Comparison of ENCODE assay signal across 10 cellular contexts in the genomic region with DNA sequence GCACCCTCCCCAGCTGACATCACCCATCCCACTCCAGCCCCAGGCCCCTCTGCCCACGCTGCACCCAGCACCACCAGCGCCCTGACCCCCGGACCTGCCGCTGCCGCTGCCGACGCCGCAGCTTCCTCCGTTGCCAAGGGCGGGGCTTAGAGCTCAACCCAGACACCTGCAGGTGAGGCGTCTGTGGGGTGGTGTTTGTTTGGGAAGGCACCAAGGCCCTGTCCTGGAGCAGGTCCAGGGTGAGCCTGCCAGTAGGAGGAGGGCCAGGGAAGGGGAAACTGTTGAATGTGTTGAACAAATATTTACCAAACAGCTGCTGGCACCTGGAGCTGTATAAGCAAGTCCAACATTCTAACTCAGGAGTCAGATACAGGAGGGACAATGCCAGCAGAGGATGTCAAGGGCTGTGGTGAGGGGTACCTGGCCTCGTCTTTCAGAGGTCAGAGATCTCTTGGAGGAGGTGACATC. TPM values are rescaled to one million over a fixed set of nuclear protein-coding genes. Genes with fewer than 3 reads are reported as not detected.
DNase-seq lines count a peak whose midpoint lies in the region; ATAC-seq and TF ChIP-seq lines count a peak whose summit lies in the region.
"Had no signal": no experiment of that assay in that cellular context is flagged by ENCODE, and none has a peak within 500 bp of the region (broad histone marks: within the 10 kb centered on the region; RNA-seq: fewer than 3 reads in every experiment).

No MANE protein-coding gene starts in this region.

- TF ChIP-seq CTCF in PC-3 (conservative IDR thresholded peaks at IDR 0.05; ENCODE audit: low read depth, low read length) = no peak
- TF ChIP-seq CTCF in upper lobe of left lung (IDR thresholded peaks at IDR 0.05) = no peak
- no peak for TF ChIP-seq CTCF in gastrocnemius medialis (IDR thresholded peaks at IDR 0.05 in 4 of 5, conservative IDR thresholded peaks at IDR 0.05 in 1 of 5)

- peaks cover 16% of the 10 kb centered on the region for H3K79me2 ChIP-seq in PC-3 (ENCODE audit: low read length)

- H3K4me3 ChIP-seq in PC-3 (ENCODE audit: low read length) = peak overlapping the region; percentile 20; the same call in 1 of the 2 replicates
- no peak overlapping the region for H3K4me3 ChIP-seq in upper lobe of left lung
- H3K4me3 ChIP-seq in gastrocnemius medialis = no peak overlapping the region
- H3K4me3 ChIP-seq: thoracic aorta had no signal

- in situ Hi-C loops in gastrocnemius medialis (cut with MboI; ENCODE audit: low sequenced_read_pairs in 4 of 4) = no loop called here

- intact Hi-C loops in PC-3 (cut with micrococcal nuclease) = no loop called here
- intact Hi-C loops in gastrocnemius medialis (cut with DNase I; ENCODE audit: low total_unique reads) = no loop called here

- no peak for DNase-seq in activated naive CD4-positive, alpha-beta T cell treated with anti-CD3 and anti-CD28 coated beads, Interleukin-2, amount 50 U/mL, for 72 hours (ENCODE audit: low spot score in 2 of 2)
- DNase-seq in activated naive CD4-positive, alpha-beta T cell treated with anti-CD3 and anti-CD28 coated beads, Interleukin-2, amount 50 U/mL, for 16 hours = no peak
- DNase-seq in PC-3 (peak; percentile 95), left lobe of liver (ENCODE audit: low spot score) (peak; percentile 97), upper lobe of left lung (peak; percentile 78 to 87), putamen (ENCODE audit: low spot score) (no peak), gastrocnemius medialis (no peak)
- DNase-seq in stimulated activated CD4-positive, alpha-beta T cell treated with anti-CD3 and anti-CD28 coated beads, Interleukin-4, amount 100 ng/mL, for 24 hours = no peak

- peaks cover 0 to 5% of the 10 kb centered on the region in 2 donors for H3K36me3 Mint-ChIP-seq in activated naive CD4-positive, alpha-beta T cell treated with anti-CD3 and anti-CD28 coated beads, Interleukin-2, amount 50 U/mL, for 72 hours

- 56 to 82% methylated on average over 12 of the region's 12 CpGs for WGBS in upper lobe of left lung, 2 donors

- no peak overlapping the region for H3K27ac ChIP-seq in PC-3 (ENCODE audit: low read length)
- H3K27ac ChIP-seq in upper lobe of left lung = peak overlapping the region; percentile 74 to 99 (median 96)
- peak overlapping the region in 1 of 4 donors; percentile 100 for H3K27ac ChIP-seq in gastrocnemius medialis
- H3K27ac ChIP-seq: thoracic aorta had no signal

- no peak overlapping the region for H2AFZ ChIP-seq in PC-3 (ENCODE audit: low read length)

- H3K9me3 Mint-ChIP-seq in activated naive CD4-positive, alpha-beta T cell treated with anti-CD3 and anti-CD28 coated beads, Interleukin-2, amount 50 U/mL, for 72 hours = no peaks in the 10 kb centered on the region

- no peaks in the 10 kb centered on the region for H3K27me3 ChIP-seq in PC-3 (ENCODE audit: low read length)
- no peaks in the 10 kb centered on the region for H3K27me3 ChIP-seq in upper lobe of left lung
- no peaks in the 10 kb centered on the region for H3K27me3 ChIP-seq in gastrocnemius medialis

- H3K36me3 ChIP-seq in PC-3 (ENCODE audit: low read depth, low read length) (no peaks in the 10 kb centered on the region; the same call in 1 of the 2 replicates), upper lobe of left lung (peaks cover 0 to 19% (median 7%) of the 10 kb centered on the region in 4 donors), gastrocnemius medialis (peaks cover 0 to 5% of the 10 kb centered on the region in 2 donors)

- TF ChIP-seq POLR2A in upper lobe of left lung (IDR thresholded peaks at IDR 0.05) (peak in 1 of 4 donors; percentile 33), gastrocnemius medialis (IDR thresholded peaks at IDR 0.05) (no peak)

- peak overlapping the region; percentile 60 to 78 for H3K27ac Mint-ChIP-seq in activated naive CD4-positive, alpha-beta T cell treated with anti-CD3 and anti-CD28 coated beads, Interleukin-2, amount 50 U/mL, for 72 hours

- H3K9me2 ChIP-seq in PC-3 (replicated peaks; ENCODE audit: low read length) = no peaks in the 10 kb centered on the region

- peaks cover 16% of the 10 kb centered on the region for H3F3A ChIP-seq in PC-3 (ENCODE audit: low read length, unreplicated experiment)

- no peak overlapping the region for H3K9ac ChIP-seq in PC-3 (ENCODE audit: low read length)

- H4K20me1 ChIP-seq in PC-3 (ENCODE audit: low read length) = no peaks in the 10 kb centered on the region

- POLR2A ChIA-PET in PC-3 (lab: Charles Lee; ENCODE audit: unreplicated experiment) = interaction anchor here (1.0 kb wide), 1 partner anchor 9 kb away, joined by 12 read pairs; the partner anchor contains the start of gene PPP1R14B

- TF ChIP-seq EP300 in upper lobe of left lung (IDR thresholded peaks at IDR 0.05) = no peak

- CTCF ChIA-PET in PC-3 (lab: Charles Lee) = interaction anchor here (1.1 to 1.2 kb wide), 3 partner anchors 8 to 39 kb away, joined by 3 to 4 read pairs (median 3); no protein-coding TSS in a partner anchor

- H3K4me1 ChIP-seq in PC-3 (ENCODE audit: insufficient read depth, low read length) (peaks cover 56% of the 10 kb centered on the region), upper lobe of left lung (peaks cover 54 to 76% (median 57%) of the 10 kb centered on the region in 4 donors), gastrocnemius medialis (peaks cover 25 to 36% of the 10 kb centered on the region in 2 donors)

- H3K9me3 ChIP-seq in PC-3 (ENCODE audit: low read length) (no peaks in the 10 kb centered on the region), upper lobe of left lung (no peaks in the 10 kb centered on the region), gastrocnemius medialis (no peaks in the 10 kb centered on the region)
- H3K9me3 ChIP-seq: thoracic aorta had no signal

- BruUV-seq in PC-3 (replicated peaks; lab: Mats Ljungman, UMichigan) = no TSS peak

- peak overlapping the region; percentile 66 for H3K4me2 ChIP-seq in PC-3 (ENCODE audit: low read length)

- no peak for ATAC-seq in activated naive CD4-positive, alpha-beta T cell treated with anti-CD3 and anti-CD28 coated beads, Interleukin-2, amount 50 U/mL, for 72 hours
- ATAC-seq in PC-3 (peak; percentile 8), left lobe of liver (peak; percentile 41), upper lobe of left lung (ENCODE audit: low FRiP score in 2 of 2) (no peak), gastrocnemius medialis (no peak)
- ATAC-seq: HCT116 had no signal

RNA-seq across cellular contexts. Expression of gene VEGFB, which starts 3.1 kb away (rescaled TPM):
- 100 to 1,000 TPM in 1 of 2 donors, 10 to 100 TPM in 1; 57.6 to 119 TPM for total RNA-seq in activated naive CD4-positive, alpha-beta T cell treated with anti-CD3 and anti-CD28 coated beads, Interleukin-2, amount 50 U/mL, for 72 hours
- total RNA-seq in PC-3 (2014; rRNA removed) (27.9 and 39.4 TPM in 2 replicates), left lobe of liver (20.8 TPM), upper lobe of left lung (100 to 1,000 TPM in 3 of 6 donors, 10 to 100 TPM in 3; 25.1 to 171 (median 124) TPM), gastrocnemius medialis (10 to 100 TPM; 33.6 to 87.5 (median 58.2) TPM)

RNA-seq across cellular contexts. Expression of gene FKBP2, which starts 3.4 kb away (rescaled TPM):
- 10 to 100 TPM; 27.7 to 36.0 TPM for total RNA-seq in activated naive CD4-positive, alpha-beta T cell treated with anti-CD3 and anti-CD28 coated beads, Interleukin-2, amount 50 U/mL, for 72 hours
- 215 and 248 TPM in 2 replicates for total RNA-seq in PC-3 (2014; rRNA removed)
- 82.6 TPM for total RNA-seq in left lobe of liver
- 100 to 1,000 TPM in 1 of 6 donors, 10 to 100 TPM in 5; 40.9 to 132 (median 63.1) TPM for total RNA-seq in upper lobe of left lung
- 10 to 100 TPM; 20.2 to 54.7 (median 27.6) TPM for total RNA-seq in gastrocnemius medialis

RNA-seq across cellular contexts. Expression of gene DNAJC4, which starts 7.2 kb away (rescaled TPM):
- 10 to 100 TPM; 26.7 to 48.7 TPM for total RNA-seq in activated naive CD4-positive, alpha-beta T cell treated with anti-CD3 and anti-CD28 coated beads, Interleukin-2, amount 50 U/mL, for 72 hours
- total RNA-seq in PC-3 (2014; rRNA removed) (20.4 and 25.4 TPM in 2 replicates), left lobe of liver (28.2 TPM), upper lobe of left lung (10 to 100 TPM; 25.0 to 52.0 (median 39.2) TPM), gastrocnemius medialis (10 to 100 TPM; 13.8 to 30.0 (median 18.9) TPM)

RNA-seq across cellular contexts. Expression of gene PPP1R14B, which starts 9.2 kb away (rescaled TPM):
- 100 to 1,000 TPM; 177 to 262 TPM for total RNA-seq in activated naive CD4-positive, alpha-beta T cell treated with anti-CD3 and anti-CD28 coated beads, Interleukin-2, amount 50 U/mL, for 72 hours
- total RNA-seq in PC-3 (2014; rRNA removed) (1,496 and 2,060 TPM in 2 replicates), left lobe of liver (50.1 TPM), upper lobe of left lung (100 to 1,000 TPM in 1 of 6 donors, 10 to 100 TPM in 5; 51.4 to 118 (median 60.3) TPM), gastrocnemius medialis (100 to 1,000 TPM; 144 to 444 (median 237) TPM)

RNA-seq across cellular contexts. Expression of gene NUDT22, which starts 11.4 kb away (rescaled TPM):
- total RNA-seq in activated naive CD4-positive, alpha-beta T cell treated with anti-CD3 and anti-CD28 coated beads, Interleukin-2, amount 50 U/mL, for 72 hours = 10 to 100 TPM; 87.4 to 88.8 TPM
- total RNA-seq in PC-3 (2014; rRNA removed) (98.3 and 102 TPM in 2 replicates), left lobe of liver (52.5 TPM), upper lobe of left lung (10 to 100 TPM; 30.3 to 94.3 (median 68.0) TPM), gastrocnemius medialis (10 to 100 TPM; 32.3 to 70.7 (median 53.4) TPM)

Comparison
In these comparisons a context has a peak if more than half of its experiments do, and no peak if none do; other contexts are left out.
1. ATAC-seq: peak in PC-3 (single experiment) and left lobe of liver (single experiment); none in activated naive CD4-positive, alpha-beta T cell treated with anti-CD3 and anti-CD28 coated beads, Interleukin-2, amount 50 U/mL, for 72 hours (0 of 2), upper lobe of left lung (0 of 2) and gastrocnemius medialis (0 of 2).
2. DNase-seq: peak in PC-3 (single experiment), left lobe of liver (single experiment) and upper lobe of left lung (2 of 2); none in activated naive CD4-positive, alpha-beta T cell treated with anti-CD3 and anti-CD28 coated beads, Interleukin-2, amount 50 U/mL, for 72 hours (0 of 2), activated naive CD4-positive, alpha-beta T cell treated with anti-CD3 and anti-CD28 coated beads, Interleukin-2, amount 50 U/mL, for 16 hours (single experiment), stimulated activated CD4-positive, alpha-beta T cell treated with anti-CD3 and anti-CD28 coated beads, Interleukin-4, amount 100 ng/mL, for 24 hours (single experiment), putamen (single experiment) and gastrocnemius medialis (0 of 2).